Comparison of ENCODE assay signal across 17 cellular contexts in genomic region chr1:204885288-204885711, GRCh38. TPM values are rescaled to one million over a fixed set of nuclear protein-coding genes. Genes with fewer than 3 reads are reported as not detected.
DNase-seq lines count a peak whose midpoint lies in the region; ATAC-seq and TF ChIP-seq lines count a peak whose summit lies in the region.
"Had no signal": no experiment of that assay in that cellular context is flagged by ENCODE, and none has a peak within 500 bp of the region (broad histone marks: within the 10 kb centered on the region; RNA-seq: fewer than 3 reads in every experiment).

No MANE protein-coding gene starts in this region.

- H3K9me3 ChIP-seq in heart right ventricle = no peaks in the 10 kb centered on the region
- H3K9me3 ChIP-seq: ovary had no signal

- intact Hi-C loops in heart right ventricle (cut with DNase I) = loop anchor here in 1 of 10 donors (5.0 kb wide), 2 partner anchors 57 to 73 kb away; no protein-coding TSS in a partner anchor

- no peak overlapping the region for H3K4me3 ChIP-seq in heart right ventricle
- H3K4me3 ChIP-seq: GM23338 had no signal

- DNase-seq in AG08396 (ENCODE audit: low spot score) = peak; percentile 60
- DNase-seq in amygdala (lab: John Stamatoyannopoulos, UW) = peak in 34 of 56 donors; percentile 20 to 82 (median 54)
- peak in 1 of 2 donors; percentile 25 for DNase-seq in heart right ventricle
- DNase-seq in putamen (ENCODE audit: low spot score) = peak; percentile 83
- no peak for DNase-seq in activated T-cell treated with anti-CD3 and anti-CD28 coated beads for 4 hours
- no peak for DNase-seq in activated CD8-positive, alpha-beta memory T cell treated with anti-CD3 and anti-CD28 coated beads, Interleukin-2, amount 50 U/mL, for 48 hours
- no peak for DNase-seq in NCI-H510A treated with DMSO at 0.1 percent for 48 hours (lab: John Stamatoyannopoulos, UW)
- DNase-seq in CD1c-positive myeloid dendritic cell (ENCODE audit: extremely low spot score) = no peak
- DNase-seq: activated effector memory CD4-positive, alpha-beta T cell treated with anti-CD3 and anti-CD28 coated beads, Interleukin-2, amount 50 U/mL, for 16 hours; effector CD8-positive, alpha-beta T cell; Karpas-422; NCI-H2171 treated with DMSO at 0.1 percent for 48 hours; SHP77 treated with DMSO at 0.1 percent for 48 hours had no signal

- WGBS in heart right ventricle, 2 donors = 38 to 46% methylated on average over 4 of the region's 4 CpGs

- H3K36me3 ChIP-seq in heart right ventricle = no peaks in the 10 kb centered on the region
- H3K36me3 ChIP-seq: ovary had no signal

- H3K4me1 ChIP-seq in heart right ventricle = peaks cover 5 to 70% (median 26%) of the 10 kb centered on the region in 9 donors

- no peak for TF ChIP-seq CTCF in heart right ventricle (IDR thresholded peaks at IDR 0.05)

- peak overlapping the region in 8 of 10 donors; percentile 11 to 61 (median 37) for H3K27ac ChIP-seq in heart right ventricle

- H3K27me3 ChIP-seq in heart right ventricle = peaks cover 0 to 13% (median 7%) of the 10 kb centered on the region in 7 donors
- H3K27me3 ChIP-seq: ovary had no signal

- peak in 5 of 8 donors; percentile 32 to 56 (median 36) for ATAC-seq in heart right ventricle
- ATAC-seq: activated CD4-positive, CD25-positive, alpha-beta regulatory T cell treated with anti-CD3 and anti-CD28 coated beads, Interleukin-2, amount 50 U/mL, for 24 hours; GM23338 had no signal

RNA-seq across cellular contexts. Expression of gene NFASC, which starts 14.6 kb away (rescaled TPM):
- total RNA-seq in heart right ventricle = 10 to 100 TPM in 5 of 10 donors, 1 to 10 TPM in 5; 5.2 to 16.3 (median 9.2) TPM
- 10 to 100 TPM in 1 of 2 donors, 1 to 10 TPM in 1; 1.9 to 24.1 TPM for polyA plus RNA-seq in heart right ventricle
- polyA plus RNA-seq: CD14-positive monocyte had no signal

Comparison
In these comparisons a context has a peak if more than half of its experiments do, and no peak if none do; other contexts are left out.
1. DNase-seq: peak in AG08396 (single experiment), amygdala (34 of 56) and putamen (single experiment); none in activated T-cell treated with anti-CD3 and anti-CD28 coated beads for 4 hours (single experiment), activated CD8-positive, alpha-beta memory T cell treated with anti-CD3 and anti-CD28 coated beads, Interleukin-2, amount 50 U/mL, for 48 hours (single experiment), NCI-H510A treated with DMSO at 0.1 percent for 48 hours (single experiment) and CD1c-positive myeloid dendritic cell (single experiment).